Comparison of ENCODE assay signal across 10 cellular contexts in the genomic region with DNA sequence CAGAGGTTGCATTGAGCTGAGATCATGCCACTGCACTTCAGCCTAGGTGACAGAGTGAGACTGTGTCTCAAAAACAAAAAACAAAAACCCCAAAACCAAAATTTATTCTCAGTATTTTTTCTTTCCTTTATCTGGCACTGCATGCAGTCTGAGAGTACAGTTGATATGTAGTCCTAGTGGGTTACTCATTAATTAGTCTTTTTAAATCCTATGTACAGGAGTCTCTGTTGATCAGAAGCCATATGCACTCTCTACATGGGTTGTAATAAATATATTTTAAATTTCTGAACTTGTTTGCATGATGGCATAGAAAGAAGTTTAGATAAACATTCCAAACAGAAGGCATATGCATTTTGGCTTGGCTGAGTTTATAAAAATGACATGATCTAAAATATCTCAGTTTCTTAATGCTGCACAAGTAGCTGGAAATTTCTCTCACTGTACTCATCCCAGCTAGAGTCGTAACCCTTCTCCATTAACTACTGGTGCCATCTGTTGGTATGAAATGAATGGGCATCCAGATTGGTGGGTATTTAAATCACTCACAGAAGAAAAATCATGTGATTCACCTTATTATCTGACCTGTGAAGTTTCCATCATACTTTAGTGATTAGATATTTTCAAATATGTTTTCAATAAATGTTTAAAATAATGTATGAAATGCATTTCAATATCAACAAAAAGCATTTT.
A peak's percentile ranks its signal among the peaks of the same experiment; 100 is the strongest.
DNase-seq lines count a peak whose midpoint lies in the region; FAIRE-seq and TF ChIP-seq lines count a peak whose summit lies in the region.
"Had no signal": no experiment of that assay in that cellular context is flagged by ENCODE, and none has a peak within 500 bp of the region (broad histone marks: within the 10 kb centered on the region; RNA-seq: fewer than 3 reads in every experiment).

No MANE protein-coding gene starts in this region.

- TF ChIP-seq EP300 in sigmoid colon (IDR thresholded peaks at IDR 0.05) = no peak

- H3K9me3 ChIP-seq in endodermal cell (ENCODE audit: control insufficient read depth, low read length) (no peaks in the 10 kb centered on the region), sigmoid colon (no peaks in the 10 kb centered on the region)

- H3K4me3 ChIP-seq in endodermal cell (ENCODE audit: low read length) = no peak overlapping the region
- H3K4me3 ChIP-seq in sigmoid colon = no peak overlapping the region

- TF ChIP-seq CTCF in endodermal cell (conservative IDR thresholded peaks at IDR 0.05) = peak; percentile 51
- no peak for TF ChIP-seq CTCF in sigmoid colon (IDR thresholded peaks at IDR 0.05)

- DNase-seq in HT1080 (ENCODE audit: low read depth) (peak; percentile 40), NCI-H460 (ENCODE audit: extremely low read depth, low read depth) (peak; percentile 68), endodermal cell (no peak), pons (ENCODE audit: low spot score) (peak; percentile 83), GM19239 (ENCODE audit: insufficient read length, low spot score) (no peak), sigmoid colon (no peak), ureter (ENCODE audit: low spot score) (no peak)
- DNase-seq: activated gamma-delta T cell; effector CD8-positive, alpha-beta T cell; NCI-H345 had no signal

- H3K27me3 Mint-ChIP-seq in endodermal cell (ENCODE audit: insufficient read depth) = no peaks in the 10 kb centered on the region

- no peaks in the 10 kb centered on the region for H3K36me3 Mint-ChIP-seq in endodermal cell (ENCODE audit: low read depth)

- peaks cover 7% of the 10 kb centered on the region for H3K9me3 Mint-ChIP-seq in endodermal cell

- H3K9ac ChIP-seq in endodermal cell (ENCODE audit: extremely low read depth, low read length, poor library complexity, severe bottlenecking) = no peak overlapping the region

- WGBS in endodermal cell (ENCODE audit: insufficient coverage in 1 of 2, insufficient read length in 1 of 2), 2 experiments = 83% methylated on average over 1 of the region's 1 CpG; no CpG with 5 or more reads in 1 of the 2 experiments
- WGBS in sigmoid colon, 2 donors = 11 to 35% methylated on average over 1 of the region's 1 CpG

- FAIRE-seq in GM19239 (lab: Jason Lieb, UNC) = no peak

- H3K36me3 ChIP-seq in endodermal cell (ENCODE audit: control insufficient read depth, insufficient read depth, low read length) (no peaks in the 10 kb centered on the region), sigmoid colon (no peaks in the 10 kb centered on the region)

- H3K27ac Mint-ChIP-seq in endodermal cell = no peak overlapping the region

- no peak for TF ChIP-seq POLR2A in sigmoid colon (IDR thresholded peaks at IDR 0.05)

- no peak overlapping the region for H3K27ac ChIP-seq in endodermal cell (ENCODE audit: low read depth, low read length)
- H3K27ac ChIP-seq in sigmoid colon = no peak overlapping the region

- H3K4me1 ChIP-seq in endodermal cell (ENCODE audit: control insufficient read depth, insufficient read depth, low read length) (no peaks in the 10 kb centered on the region), sigmoid colon (no peaks in the 10 kb centered on the region)

- H3K4me3 Mint-ChIP-seq in endodermal cell = no peak overlapping the region

- H3K27me3 ChIP-seq in endodermal cell (ENCODE audit: control insufficient read depth, insufficient read depth, low read length, poor library complexity, severe bottlenecking) (no peaks in the 10 kb centered on the region), sigmoid colon (no peaks in the 10 kb centered on the region)

- intact Hi-C loops in sigmoid colon (cut with DNase I) = no loop called here

- no peaks in the 10 kb centered on the region for H3K4me1 Mint-ChIP-seq in endodermal cell

Comparison
In these comparisons a context has a peak if more than half of its experiments do, and no peak if none do; other contexts are left out.
1. DNase-seq: peak in HT1080 (single experiment), NCI-H460 (single experiment) and pons (single experiment); none in endodermal cell (single experiment), GM19239 (single experiment), sigmoid colon (single experiment) and ureter (single experiment).